In genomic region chr5:127027539-127027938, GRCh38 we compare ENCODE assay signal across 18 cellular contexts. TPM values are rescaled to one million over a fixed set of nuclear protein-coding genes. Genes with fewer than 3 reads are reported as not detected.
DNase-seq lines count a peak whose midpoint lies in the region; ATAC-seq and TF ChIP-seq lines count a peak whose summit lies in the region.
"Had no signal": no experiment of that assay in that cellular context is flagged by ENCODE, and none has a peak within 500 bp of the region (broad histone marks: within the 10 kb centered on the region; RNA-seq: fewer than 3 reads in every experiment).

No MANE protein-coding gene starts in this region.

- TF ChIP-seq RAD21 in IMR-90 (IDR thresholded peaks at IDR 0.05; ENCODE audit: low read length): no peak

- no peak overlapping the region for H4K91ac ChIP-seq in IMR-90 (ENCODE audit: insufficient read depth, low read depth, low read length)

- intact Hi-C loops in IMR-90 (cut with micrococcal nuclease): loop anchor here (2.0 kb wide), 1 partner anchor 15 kb away; no protein-coding TSS in a partner anchor

- TF ChIP-seq POLR2A in IMR-90 (IDR thresholded peaks at IDR 0.05; ENCODE audit: low read depth, low read length): no peak

- peaks cover 12% of the 10 kb centered on the region for H3K27me3 Mint-ChIP-seq in CD4-positive, CD25-positive, alpha-beta regulatory T cell
- peaks cover 31% of the 10 kb centered on the region for H3K27me3 Mint-ChIP-seq in endodermal cell (ENCODE audit: insufficient read depth)

- H2AK9ac ChIP-seq in IMR-90 (replicated peaks; ENCODE audit: low read depth, low read length, poor library complexity): peak overlapping the region; percentile 19

- no peaks in the 10 kb centered on the region for H3K36me3 ChIP-seq in CD4-positive, CD25-positive, alpha-beta regulatory T cell (ENCODE audit: control insufficient read depth, insufficient read depth, low read length)
- H3K36me3 ChIP-seq in IMR-90 (ENCODE audit: control insufficient read depth, insufficient read depth, low read length) (no peaks in the 10 kb centered on the region), endodermal cell (ENCODE audit: control insufficient read depth, insufficient read depth, low read length) (no peaks in the 10 kb centered on the region), subcutaneous abdominal adipose tissue (ENCODE audit: control insufficient read depth in 5 of 5, insufficient read depth in 5 of 5, low read length in 5 of 5) (no peaks in the 10 kb centered on the region)
- H3K36me3 ChIP-seq: SJSA1 had no signal

- ATAC-seq in CD4-positive, CD25-positive, alpha-beta regulatory T cell (ENCODE audit: low read depth in 2 of 2): no peak
- no peak for ATAC-seq in IMR-90 (ENCODE audit: low read depth)

- H3K9me3 ChIP-seq in CD4-positive, CD25-positive, alpha-beta regulatory T cell (ENCODE audit: control insufficient read depth in 2 of 2, low read length in 2 of 2): no peaks in the 10 kb centered on the region
- H3K9me3 ChIP-seq in IMR-90 (ENCODE audit: control insufficient read depth, insufficient read depth, low read length) (no peaks in the 10 kb centered on the region), endodermal cell (ENCODE audit: control insufficient read depth, low read length) (no peaks in the 10 kb centered on the region), subcutaneous abdominal adipose tissue (ENCODE audit: control insufficient read depth in 5 of 5, low read length in 5 of 5) (no peaks in the 10 kb centered on the region)

- no peak overlapping the region for H3K56ac ChIP-seq in IMR-90 (ENCODE audit: extremely low read depth, insufficient read depth, low read length)

- CTCF ChIA-PET in IMR-90 (lab: Yijun Ruan, JAX): interaction anchor here (2.1 kb wide), 1 partner anchor 190 kb away, joined by 6 read pairs; no protein-coding TSS in a partner anchor

- no peaks in the 10 kb centered on the region for H3K27me3 ChIP-seq in CD4-positive, CD25-positive, alpha-beta regulatory T cell (ENCODE audit: control insufficient read depth, insufficient read depth, low read length)
- H3K27me3 ChIP-seq in IMR-90 (ENCODE audit: control insufficient read depth, insufficient read depth, low read length) (no peaks in the 10 kb centered on the region), endodermal cell (ENCODE audit: control insufficient read depth, insufficient read depth, low read length, poor library complexity, severe bottlenecking) (peaks cover 8% of the 10 kb centered on the region), subcutaneous abdominal adipose tissue (ENCODE audit: control insufficient read depth in 5 of 5, insufficient read depth in 4 of 5, low read length in 5 of 5) (peaks cover 0 to 2% (median 0%) of the 10 kb centered on the region in 5 donors)

- peak overlapping the region; percentile 52; the same call in 1 of the 2 replicates for H3K23ac ChIP-seq in IMR-90 (ENCODE audit: low read depth, low read length)

- H4K20me1 ChIP-seq in IMR-90 (ENCODE audit: insufficient read depth, low read length): no peaks in the 10 kb centered on the region

- H2BK120ac ChIP-seq in IMR-90 (ENCODE audit: low read depth, low read length): no peak overlapping the region

- peaks cover 23 to 27% of the 10 kb centered on the region in 2 experiments; a peak in 3 of 4 replicates for H3K79me1 ChIP-seq in IMR-90 (ENCODE audit: low read depth in 1 of 2, low read length in 2 of 2)

- in situ Hi-C loops in IMR-90 (cut with MboI; ENCODE audit: low sequenced_read_pairs): no loop called here

- H3K4me1 ChIP-seq in CD4-positive, CD25-positive, alpha-beta regulatory T cell (ENCODE audit: control insufficient read depth, insufficient read depth, low read length, poor library complexity, severe bottlenecking): peaks cover 34% of the 10 kb centered on the region
- peaks cover 5% of the 10 kb centered on the region for H3K4me1 ChIP-seq in IMR-90 (ENCODE audit: control insufficient read depth, insufficient read depth, low read length)
- H3K4me1 ChIP-seq in endodermal cell (ENCODE audit: control insufficient read depth, insufficient read depth, low read length): peaks cover 13% of the 10 kb centered on the region
- H3K4me1 ChIP-seq in subcutaneous abdominal adipose tissue (ENCODE audit: control insufficient read depth in 5 of 5, insufficient read depth in 5 of 5, low read length in 5 of 5): peaks cover 0 to 52% (median 38%) of the 10 kb centered on the region in 5 donors

- H3K36me3 Mint-ChIP-seq in CD4-positive, CD25-positive, alpha-beta regulatory T cell: peaks cover 5% of the 10 kb centered on the region
- H3K36me3 Mint-ChIP-seq in endodermal cell (ENCODE audit: low read depth): no peaks in the 10 kb centered on the region
- H3K36me3 Mint-ChIP-seq: CD8-positive, alpha-beta memory T cell had no signal

- H3K27ac ChIP-seq in CD4-positive, CD25-positive, alpha-beta regulatory T cell (ENCODE audit: insufficient read depth, low read length, poor library complexity, severe bottlenecking): no peak overlapping the region
- H3K27ac ChIP-seq in IMR-90 (ENCODE audit: insufficient read depth, low read length) (no peak overlapping the region), endodermal cell (ENCODE audit: low read depth, low read length) (no peak overlapping the region), subcutaneous abdominal adipose tissue (ENCODE audit: low read depth, low read length) (peak overlapping the region; percentile 23), coronary artery (no peak overlapping the region)
- H3K27ac ChIP-seq: KMS-11, SJSA1 had no signal

- DNase-seq in CD4-positive, CD25-positive, alpha-beta regulatory T cell: no peak
- no peak for DNase-seq in IMR-90
- no peak for DNase-seq in endodermal cell
- DNase-seq in NCI-H1092 (lab: John Stamatoyannopoulos, UW): no peak
- no peak for DNase-seq in coronary artery (ENCODE audit: low spot score)
- DNase-seq in NCI-H345 treated with DMSO at 0.1 percent for 48 hours (lab: John Stamatoyannopoulos, UW; ENCODE audit: unreplicated experiment): no peak
- DNase-seq: C1 segment of cervical spinal cord; Calu3; CD8-positive, alpha-beta memory T cell; GDM1; H7; NCI-H1105 treated with DMSO at 0.1 percent for 48 hours; NCI-H2029 treated with DMSO at 0.1 percent for 48 hours; NCI-H226; NCI-H524 treated with DMSO at 0.1 percent for 48 hours had no signal

- peaks cover 14 to 62% (median 28%) of the 10 kb centered on the region in 4 donors for H3K4me1 Mint-ChIP-seq in CD4-positive, CD25-positive, alpha-beta regulatory T cell
- peaks cover 19% of the 10 kb centered on the region for H3K4me1 Mint-ChIP-seq in endodermal cell

- no peak overlapping the region for H2BK20ac ChIP-seq in IMR-90 (ENCODE audit: low read depth, low read length)

- peak overlapping the region in 3 of 4 donors; percentile 21 to 80 (median 77) for H3K4me3 Mint-ChIP-seq in CD4-positive, CD25-positive, alpha-beta regulatory T cell
- H3K4me3 Mint-ChIP-seq in endodermal cell: no peak overlapping the region

- H3K4ac ChIP-seq in IMR-90 (ENCODE audit: low read depth, low read length): no peak overlapping the region

- H3K9me3 Mint-ChIP-seq in CD4-positive, CD25-positive, alpha-beta regulatory T cell: peaks cover 0 to 1% (median 0%) of the 10 kb centered on the region in 7 donors
- H3K9me3 Mint-ChIP-seq in endodermal cell: no peaks in the 10 kb centered on the region
- H3K9me3 Mint-ChIP-seq: CD8-positive, alpha-beta memory T cell had no signal

- WGBS in IMR-90 (ENCODE audit: extremely low coverage in 2 of 2, insufficient read length in 1 of 2), 2 experiments: no CpG with 5 or more reads among the region's 1 CpG
- WGBS in endodermal cell (ENCODE audit: insufficient coverage in 1 of 2, insufficient read length in 1 of 2), 2 experiments: 83 to 97% methylated on average over 1 of the region's 1 CpG

- H3K9me1 ChIP-seq in IMR-90 (ENCODE audit: insufficient read depth, low read length): peaks cover 8% of the 10 kb centered on the region; the same call in 1 of the 2 replicates

- H3K9ac ChIP-seq in IMR-90 (ENCODE audit: low read depth, low read length): no peak overlapping the region
- H3K9ac ChIP-seq in endodermal cell (ENCODE audit: extremely low read depth, low read length, poor library complexity, severe bottlenecking): no peak overlapping the region
- no peak overlapping the region for H3K9ac ChIP-seq in subcutaneous abdominal adipose tissue (ENCODE audit: low read length in 5 of 5)
- H3K9ac ChIP-seq: KMS-11 had no signal

- H2AK5ac ChIP-seq in IMR-90 (ENCODE audit: low read depth, low read length): no peak overlapping the region

- H2BK5ac ChIP-seq in IMR-90 (ENCODE audit: low read depth, low read length, poor library complexity, severe bottlenecking): no peak overlapping the region

- H4K5ac ChIP-seq in IMR-90 (ENCODE audit: low read depth, low read length): no peak overlapping the region

- no peak overlapping the region for H3K27ac Mint-ChIP-seq in CD4-positive, CD25-positive, alpha-beta regulatory T cell
- no peak overlapping the region for H3K27ac Mint-ChIP-seq in endodermal cell
- H3K27ac Mint-ChIP-seq: CD8-positive, alpha-beta memory T cell had no signal

- no peak overlapping the region for H4K8ac ChIP-seq in IMR-90 (ENCODE audit: low read depth in 2 of 2, low read length in 2 of 2)

- no peak overlapping the region for H2BK15ac ChIP-seq in IMR-90 (ENCODE audit: low read depth, low read length)

- no peak overlapping the region for H3K4me2 ChIP-seq in IMR-90 (ENCODE audit: low read depth, low read length)
- H3K4me2 ChIP-seq: KMS-11 had no signal

- no peak overlapping the region for H3K18ac ChIP-seq in IMR-90 (ENCODE audit: low read depth, low read length)

- dilution Hi-C loops in IMR-90 (cut with HindIII; ENCODE audit: low sequenced_read_pairs, unreplicated experiment): no loop called here

- no TSS peak for BruUV-seq in IMR-90 (replicated peaks; lab: Mats Ljungman, UMichigan)

- TF ChIP-seq CTCF in IMR-90 (conservative IDR thresholded peaks at IDR 0.05; ENCODE audit: low read depth, low read length) (no peak), endodermal cell (conservative IDR thresholded peaks at IDR 0.05) (no peak), coronary artery (IDR thresholded peaks at IDR 0.05) (no peak)

- H3K14ac ChIP-seq in IMR-90 (replicated peaks; ENCODE audit: low read depth, low read length): no peak overlapping the region

- no peak overlapping the region for H2AFZ ChIP-seq in IMR-90 (replicated peaks; ENCODE audit: low read length, poor library complexity)

- POLR2A ChIA-PET in IMR-90 (lab: Charles Lee; ENCODE audit: unreplicated experiment): no interaction called here

- no peak overlapping the region for H3K4me3 ChIP-seq in CD4-positive, CD25-positive, alpha-beta regulatory T cell (ENCODE audit: low read depth, low read length)
- H3K4me3 ChIP-seq in IMR-90 (ENCODE audit: insufficient read depth, low read depth, low read length): no peak overlapping the region
- peak overlapping the region; percentile 93 for H3K4me3 ChIP-seq in endodermal cell (ENCODE audit: low read length)
- no peak overlapping the region for H3K4me3 ChIP-seq in subcutaneous abdominal adipose tissue (ENCODE audit: low read depth in 1 of 5, low read length in 5 of 5)
- no peak overlapping the region for H3K4me3 ChIP-seq in coronary artery
- H3K4me3 ChIP-seq: SJSA1 had no signal

RNA-seq across cellular contexts. Expression of gene MARCHF3, which starts 2.8 kb away (rescaled TPM):
- 15.2 TPM for total RNA-seq in CD4-positive, CD25-positive, alpha-beta regulatory T cell
- 10 to 100 TPM; 12.5 to 21.6 (median 14.7) TPM for polyA plus RNA-seq in CD4-positive, CD25-positive, alpha-beta regulatory T cell
- total RNA-seq in IMR-90 (2012; rRNA removed) (17.8 and 18.8 TPM in 2 replicates), endodermal cell (10 to 100 TPM in 1 of 2 donors, 1 to 10 TPM in 1; 4.4 to 11.3 TPM)
- 9.5 and 11.2 TPM in 2 replicates for polyA plus RNA-seq in IMR-90 (2012; rRNA removed)
- polyA plus RNA-seq in IMR-90 (2012; cell fraction: cytosol; rRNA removed): 4.8 and 7.7 TPM in 2 replicates
- polyA plus RNA-seq in IMR-90 (2012; cell fraction: nucleus; rRNA removed; ENCODE audit: low replicate concordance): 5.2 and 10.5 TPM in 2 replicates
- 6.3 TPM for polyA plus RNA-seq in endodermal cell (2013, experiment 1 of 2)
- 5.6 TPM for polyA plus RNA-seq in endodermal cell (2013, experiment 2 of 2)

RNA-seq across cellular contexts. Expression of gene C5orf63, which starts 45.8 kb away (rescaled TPM):
- total RNA-seq in CD4-positive, CD25-positive, alpha-beta regulatory T cell: 4.4 TPM
- 10 to 100 TPM in 1 of 4 donors, 1 to 10 TPM in 3; 6.3 to 14.8 (median 7.8) TPM for polyA plus RNA-seq in CD4-positive, CD25-positive, alpha-beta regulatory T cell
- total RNA-seq in IMR-90 (2012; rRNA removed) (0.72 and 0.83 TPM in 2 replicates), endodermal cell (1 to 10 TPM in 1 of 2 donors, under 1 TPM in 1; 0.86 to 9.4 TPM)
- polyA plus RNA-seq in IMR-90 (2012; rRNA removed): 0.86 and 1.1 TPM in 2 replicates
- polyA plus RNA-seq in IMR-90 (2012; cell fraction: cytosol; rRNA removed): 0.26 and 0.51 TPM in 2 replicates
- polyA plus RNA-seq in IMR-90 (2012; cell fraction: nucleus; rRNA removed; ENCODE audit: low replicate concordance): 0.34 and 1.8 TPM in 2 replicates
- not detected for polyA plus RNA-seq in endodermal cell (2013, experiment 1 of 2)
- not detected for polyA plus RNA-seq in endodermal cell (2013, experiment 2 of 2)
